1 cellular context compared by ENCODE assay signal in the genomic region with DNA sequence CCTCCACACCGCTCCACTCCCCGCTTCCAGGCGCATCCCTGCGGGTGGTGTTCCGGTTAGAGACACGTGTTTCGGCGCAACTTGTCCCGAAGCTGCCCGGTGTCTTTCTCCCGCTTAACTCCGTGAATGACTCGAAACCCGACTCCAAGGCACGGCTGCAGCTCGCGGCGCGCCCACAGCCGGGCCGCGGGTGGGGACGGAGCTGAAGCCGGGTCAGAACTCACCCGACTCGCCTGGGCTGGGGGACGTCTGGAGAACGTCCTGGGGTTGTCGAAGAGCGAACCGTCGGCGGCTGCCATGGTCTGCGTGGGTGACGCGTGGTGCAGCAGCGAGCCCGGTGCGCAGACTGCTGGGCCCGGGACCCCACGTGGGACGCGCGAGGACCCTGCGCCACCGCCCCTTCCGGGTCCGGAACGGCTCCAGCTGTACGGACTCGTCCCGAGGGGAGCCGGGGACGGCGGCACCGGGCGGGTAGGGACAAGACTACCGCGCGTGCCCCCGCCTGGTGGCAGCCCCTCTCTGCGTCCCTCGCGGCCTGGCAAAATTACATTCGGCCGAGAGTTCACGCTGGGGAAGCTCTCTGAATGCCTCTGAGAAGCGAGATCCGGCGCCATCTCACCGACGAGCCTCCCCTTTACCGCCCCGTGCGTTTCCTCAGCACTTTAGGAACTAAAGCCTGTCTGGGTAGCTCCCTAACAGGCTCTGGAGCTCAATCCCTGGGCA.
A peak's percentile ranks its signal among the peaks of the same experiment; 100 is the strongest.
TF ChIP-seq lines count a peak whose summit lies in the region.

Gene DDX31 (minus strand): TSS at position 348 of the 723 bp plus-strand sequence. CDS start 49 bp downstream, at position 299.

TF ChIP-seq in GM12878, 131 proteins besides CTCF, POLR2A, EP300 and RAD21 (continued from another document and continues in another):
- no peak for TF ChIP-seq PBX3 (IDR thresholded peaks at IDR 0.05; ENCODE audit: insufficient replicate concordance, low read depth, low read length)
- TF ChIP-seq, protein P1, sequence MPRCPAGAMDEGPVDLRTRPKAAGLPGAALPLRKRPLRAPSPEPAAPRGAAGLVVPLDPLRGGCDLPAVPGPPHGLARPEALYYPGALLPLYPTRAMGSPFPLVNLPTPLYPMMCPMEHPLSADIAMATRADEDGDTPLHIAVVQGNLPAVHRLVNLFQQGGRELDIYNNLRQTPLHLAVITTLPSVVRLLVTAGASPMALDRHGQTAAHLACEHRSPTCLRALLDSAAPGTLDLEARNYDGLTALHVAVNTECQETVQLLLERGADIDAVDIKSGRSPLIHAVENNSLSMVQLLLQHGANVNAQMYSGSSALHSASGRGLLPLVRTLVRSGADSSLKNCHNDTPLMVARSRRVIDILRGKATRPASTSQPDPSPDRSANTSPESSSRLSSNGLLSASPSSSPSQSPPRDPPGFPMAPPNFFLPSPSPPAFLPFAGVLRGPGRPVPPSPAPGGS (IDR thresholded peaks at IDR 0.05; ENCODE audit: borderline replicate concordance, insufficient read depth, low read depth, low read length, poor library complexity, severe bottlenecking): no peak
- TF ChIP-seq RAD51 (IDR thresholded peaks at IDR 0.05): 0 out of 2 replicates have a peak, but pooled peaks have one; percentile 29
- peak; percentile 44; the same call in 1 of the 2 replicates for TF ChIP-seq MLLT1 (IDR thresholded peaks at IDR 0.05)
- TF ChIP-seq TCF12 (IDR thresholded peaks at IDR 0.05; ENCODE audit: low read depth, low read length): peak; percentile 42; the same call in 1 of the 2 replicates
- TF ChIP-seq NR2C2 (IDR thresholded peaks at IDR 0.05; ENCODE audit: borderline replicate concordance, control insufficient read depth, insufficient read length, low read depth): no peak
- peak; percentile 97 for TF ChIP-seq MXI1 (IDR thresholded peaks at IDR 0.05; ENCODE audit: low read depth, low read length)
- peak; percentile 73; the same call in 1 of the 2 replicates for TF ChIP-seq NBN (IDR thresholded peaks at IDR 0.05)
- TF ChIP-seq JUND (IDR thresholded peaks at IDR 0.05; ENCODE audit: low read depth, low read length): peak; percentile 38; the same call in 1 of the 2 replicates
- TF ChIP-seq, protein P2, sequence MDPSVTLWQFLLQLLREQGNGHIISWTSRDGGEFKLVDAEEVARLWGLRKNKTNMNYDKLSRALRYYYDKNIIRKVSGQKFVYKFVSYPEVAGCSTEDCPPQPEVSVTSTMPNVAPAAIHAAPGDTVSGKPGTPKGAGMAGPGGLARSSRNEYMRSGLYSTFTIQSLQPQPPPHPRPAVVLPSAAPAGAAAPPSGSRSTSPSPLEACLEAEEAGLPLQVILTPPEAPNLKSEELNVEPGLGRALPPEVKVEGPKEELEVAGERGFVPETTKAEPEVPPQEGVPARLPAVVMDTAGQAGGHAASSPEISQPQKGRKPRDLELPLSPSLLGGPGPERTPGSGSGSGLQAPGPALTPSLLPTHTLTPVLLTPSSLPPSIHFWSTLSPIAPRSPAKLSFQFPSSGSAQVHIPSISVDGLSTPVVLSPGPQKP (IDR thresholded peaks at IDR 0.05; ENCODE audit: low read depth, low read length): no peak
- TF ChIP-seq SMAD5 (IDR thresholded peaks at IDR 0.05; ENCODE audit: low read depth): peak; percentile 73; the same call in 1 of the 2 replicates
- TF ChIP-seq HDAC6 (IDR thresholded peaks at IDR 0.05; ENCODE audit: unreplicated experiment): no peak
- TF ChIP-seq CEBPZ (IDR thresholded peaks at IDR 0.05; ENCODE audit: low read depth, low read length): no peak
- peak; percentile 36 to 69; a peak in 2 of 3 replicates for TF ChIP-seq EGR1 (IDR thresholded peaks at IDR 0.05; ENCODE audit: borderline replicate concordance in 1 of 2, low read depth in 2 of 2, low read length in 2 of 2)
- no peak for TF ChIP-seq SRF (IDR thresholded peaks at IDR 0.05; ENCODE audit: low read depth in 2 of 2, low read length in 2 of 2)
- 0 out of 4 replicates have a peak, but pooled peaks of 1 of the 2 experiments have one; percentile 22 for TF ChIP-seq ETV6 (conservative IDR thresholded peaks at IDR 0.05 in 1 of 2, IDR thresholded peaks at IDR 0.05 in 1 of 2; ENCODE audit: borderline replicate concordance in 1 of 2, low read depth in 1 of 2)
- TF ChIP-seq IRF5 (IDR thresholded peaks at IDR 0.05; ENCODE audit: borderline replicate concordance): peak; percentile 92
- no peak for TF ChIP-seq PAX8 (IDR thresholded peaks at IDR 0.05)
- TF ChIP-seq, protein P3, sequence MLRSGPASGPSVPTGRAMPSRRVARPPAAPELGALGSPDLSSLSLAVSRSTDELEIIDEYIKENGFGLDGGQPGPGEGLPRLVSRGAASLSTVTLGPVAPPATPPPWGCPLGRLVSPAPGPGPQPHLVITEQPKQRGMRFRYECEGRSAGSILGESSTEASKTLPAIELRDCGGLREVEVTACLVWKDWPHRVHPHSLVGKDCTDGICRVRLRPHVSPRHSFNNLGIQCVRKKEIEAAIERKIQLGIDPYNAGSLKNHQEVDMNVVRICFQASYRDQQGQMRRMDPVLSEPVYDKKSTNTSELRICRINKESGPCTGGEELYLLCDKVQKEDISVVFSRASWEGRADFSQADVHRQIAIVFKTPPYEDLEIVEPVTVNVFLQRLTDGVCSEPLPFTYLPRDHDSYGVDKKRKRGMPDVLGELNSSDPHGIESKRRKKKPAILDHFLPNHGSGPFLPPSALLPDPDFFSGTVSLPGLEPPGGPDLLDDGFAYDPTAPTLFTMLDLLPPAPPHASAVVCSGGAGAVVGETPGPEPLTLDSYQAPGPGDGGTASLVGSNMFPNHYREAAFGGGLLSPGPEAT (IDR thresholded peaks at IDR 0.05; ENCODE audit: low read depth): peak; percentile 66
- peak; percentile 40 for TF ChIP-seq MEF2B (IDR thresholded peaks at IDR 0.05; ENCODE audit: partially characterized antibody, poor library complexity, severe bottlenecking)
- no peak for TF ChIP-seq SREBF2 (IDR thresholded peaks at IDR 0.05; ENCODE audit: low read length)
- TF ChIP-seq, protein P4, sequence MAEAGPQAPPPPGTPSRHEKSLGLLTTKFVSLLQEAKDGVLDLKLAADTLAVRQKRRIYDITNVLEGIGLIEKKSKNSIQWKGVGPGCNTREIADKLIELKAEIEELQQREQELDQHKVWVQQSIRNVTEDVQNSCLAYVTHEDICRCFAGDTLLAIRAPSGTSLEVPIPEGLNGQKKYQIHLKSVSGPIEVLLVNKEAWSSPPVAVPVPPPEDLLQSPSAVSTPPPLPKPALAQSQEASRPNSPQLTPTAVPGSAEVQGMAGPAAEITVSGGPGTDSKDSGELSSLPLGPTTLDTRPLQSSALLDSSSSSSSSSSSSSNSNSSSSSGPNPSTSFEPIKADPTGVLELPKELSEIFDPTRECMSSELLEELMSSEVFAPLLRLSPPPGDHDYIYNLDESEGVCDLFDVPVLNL (IDR thresholded peaks at IDR 0.05; ENCODE audit: low read depth, low read length): no peak
- TF ChIP-seq CHD2 (IDR thresholded peaks at IDR 0.05; ENCODE audit: borderline replicate concordance, low read depth, low read length): no peak
- no peak for TF ChIP-seq STAT3 (IDR thresholded peaks at IDR 0.05; ENCODE audit: low read depth, low read length)
- TF ChIP-seq YY1 (IDR thresholded peaks at IDR 0.05; ENCODE audit: low read depth, low read length): peak; percentile 73
- no peak for TF ChIP-seq CEBPB (IDR thresholded peaks at IDR 0.05; ENCODE audit: borderline replicate concordance in 1 of 2, low read depth in 2 of 2, low read length in 2 of 2)
- TF ChIP-seq SUZ12 (IDR thresholded peaks at IDR 0.05; ENCODE audit: unreplicated experiment): no peak
- no peak for TF ChIP-seq RUNX3 (IDR thresholded peaks at IDR 0.05; ENCODE audit: low read length)
- no peak; the same call in 1 of the 2 replicates for TF ChIP-seq EED (IDR thresholded peaks at IDR 0.05; ENCODE audit: low read depth)
- TF ChIP-seq FOXM1 (IDR thresholded peaks at IDR 0.05; ENCODE audit: low read depth, low read length): no peak
- TF ChIP-seq IKZF2 (IDR thresholded peaks at IDR 0.05): peak; percentile 23 to 33; a peak in 3 of 4 replicates
- TF ChIP-seq RCOR1 (conservative IDR thresholded peaks at IDR 0.05; ENCODE audit: low read depth, low read length): no peak
- no peak for TF ChIP-seq CBFB (IDR thresholded peaks at IDR 0.05; ENCODE audit: low read depth)
- TF ChIP-seq, protein P5, sequence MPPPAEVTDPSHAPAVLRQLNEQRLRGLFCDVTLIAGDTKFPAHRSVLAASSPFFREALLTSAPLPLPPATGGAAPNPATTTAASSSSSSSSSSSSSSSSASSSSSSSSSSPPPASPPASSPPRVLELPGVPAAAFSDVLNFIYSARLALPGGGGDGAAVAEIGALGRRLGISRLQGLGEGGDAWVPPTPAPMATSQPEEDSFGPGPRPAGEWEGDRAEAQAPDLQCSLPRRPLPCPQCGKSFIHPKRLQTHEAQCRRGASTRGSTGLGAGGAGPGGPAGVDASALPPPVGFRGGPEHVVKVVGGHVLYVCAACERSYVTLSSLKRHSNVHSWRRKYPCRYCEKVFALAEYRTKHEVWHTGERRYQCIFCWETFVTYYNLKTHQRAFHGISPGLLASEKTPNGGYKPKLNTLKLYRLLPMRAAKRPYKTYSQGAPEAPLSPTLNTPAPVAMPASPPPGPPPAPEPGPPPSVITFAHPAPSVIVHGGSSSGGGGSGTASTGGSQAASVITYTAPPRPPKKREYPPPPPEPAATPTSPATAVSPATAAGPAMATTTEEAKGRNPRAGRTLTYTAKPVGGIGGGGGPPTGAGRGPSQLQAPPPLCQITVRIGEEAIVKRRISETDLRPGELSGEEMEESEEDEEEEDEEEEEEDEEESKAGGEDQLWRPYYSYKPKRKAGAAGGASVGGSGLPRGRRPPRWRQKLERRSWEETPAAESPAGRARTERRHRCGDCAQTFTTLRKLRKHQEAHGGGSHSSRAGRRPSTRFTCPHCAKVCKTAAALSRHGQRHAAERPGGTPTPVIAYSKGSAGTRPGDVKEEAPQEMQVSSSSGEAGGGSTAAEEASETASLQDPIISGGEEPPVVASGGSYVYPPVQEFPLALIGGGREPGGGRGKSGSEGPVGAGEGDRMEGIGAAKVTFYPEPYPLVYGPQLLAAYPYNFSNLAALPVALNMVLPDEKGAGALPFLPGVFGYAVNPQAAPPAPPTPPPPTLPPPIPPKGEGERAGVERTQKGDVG (CRISPR knock-in tag; IDR thresholded peaks at IDR 0.05): no peak
- no peak for TF ChIP-seq EZH2 (IDR thresholded peaks at IDR 0.05; ENCODE audit: borderline replicate concordance, control insufficient read depth, low read depth, low read length)
- peak; percentile 89 for TF ChIP-seq GATAD2B (conservative IDR thresholded peaks at IDR 0.05; ENCODE audit: low read depth)
